In genomic region chr1:42240964-42241755, GRCh38 we compare ENCODE assay signal across 14 cellular contexts.
A peak's percentile ranks its signal among the peaks of the same experiment; 100 is the strongest.
DNase-seq lines count a peak whose midpoint lies in the region; ATAC-seq and TF ChIP-seq lines count a peak whose summit lies in the region.
"Had no signal": no experiment of that assay in that cellular context is flagged by ENCODE, and none has a peak within 500 bp of the region (broad histone marks: within the 10 kb centered on the region; RNA-seq: fewer than 3 reads in every experiment).

No MANE protein-coding gene starts in this region.

- H3K4me1 ChIP-seq in right cardiac atrium (ENCODE audit: control insufficient read depth, insufficient read depth, low read length), result peaks cover 9% of the 10 kb centered on the region

- peaks cover 27% of the 10 kb centered on the region for H3K36me3 Mint-ChIP-seq in glutamatergic neuron (ENCODE audit: unreplicated experiment)

- no peaks in the 10 kb centered on the region for H3K9me3 ChIP-seq in right cardiac atrium (ENCODE audit: control insufficient read depth, low read length)

- 77% methylated on average over 5 of the region's 5 CpGs for WGBS in right cardiac atrium

- H3K27ac Mint-ChIP-seq in glutamatergic neuron (ENCODE audit: unreplicated experiment), result no peak overlapping the region
- H3K27ac Mint-ChIP-seq: type B pancreatic cell had no signal

- H3K27me3 Mint-ChIP-seq in glutamatergic neuron (ENCODE audit: unreplicated experiment), result peaks cover 2% of the 10 kb centered on the region
- H3K27me3 Mint-ChIP-seq: type B pancreatic cell had no signal

- peak in 2 of 3 donors; percentile 13 to 27 for DNase-seq in right cardiac atrium
- no peak for DNase-seq in cardiac septum (ENCODE audit: low spot score)
- DNase-seq in astrocyte of the cerebellum (ENCODE audit: low read depth), result peak; percentile 32
- DNase-seq in islet precursor cell, result peak; percentile 43
- DNase-seq in HPDE6-E6E7 (ENCODE audit: extremely low spot score), result no peak
- DNase-seq in glutamatergic neuron, result no peak
- DNase-seq in hypothalamus (lab: John Stamatoyannopoulos, UW), result no peak
- DNase-seq in NOMO-1 treated with dmso at 0.1 percent for 144 hours (lab: John Stamatoyannopoulos, UW; ENCODE audit: unreplicated experiment), result no peak
- DNase-seq: activated CD4-positive, alpha-beta T cell treated with anti-CD3 and anti-CD28 coated beads, Interleukin-2, amount 50 U/mL, for 48 hours; activated gamma-delta T cell; central memory CD4-positive, alpha-beta T cell; NCI-H2081 had no signal

- in situ Hi-C loops in astrocyte of the cerebellum (cut with HindIII; ENCODE audit: low sequenced_read_pairs), result no loop called here

- ATAC-seq in right cardiac atrium, result peak in 1 of 2 donors; percentile 38

- TF ChIP-seq CTCF in astrocyte of the cerebellum (IDR thresholded peaks at IDR 0.05; ENCODE audit: low read depth, low read length, missing control alignments), result no peak
- TF ChIP-seq CTCF in glutamatergic neuron (IDR thresholded peaks at IDR 0.05; ENCODE audit: partially characterized antibody, unreplicated experiment), result no peak

- H3K9me3 Mint-ChIP-seq in glutamatergic neuron (ENCODE audit: unreplicated experiment), result peaks cover 14% of the 10 kb centered on the region

- no peaks in the 10 kb centered on the region for H3K27me3 ChIP-seq in right cardiac atrium (ENCODE audit: control insufficient read depth, insufficient read depth)

- H3K27ac ChIP-seq in right cardiac atrium (ENCODE audit: low read length), result no peak overlapping the region

- H3K4me1 Mint-ChIP-seq in glutamatergic neuron (ENCODE audit: low read depth, unreplicated experiment), result peaks cover 6% of the 10 kb centered on the region

- intact Hi-C loops in right cardiac atrium (cut with DNase I), result no loop called here
- intact Hi-C loops in cardiac septum (cut with DNase I), result no loop called here

- no peak overlapping the region for H3K4me3 Mint-ChIP-seq in glutamatergic neuron (ENCODE audit: unreplicated experiment)
- H3K4me3 Mint-ChIP-seq: type B pancreatic cell had no signal

- no peak overlapping the region for H3K4me3 ChIP-seq in right cardiac atrium (ENCODE audit: low read length)
- H3K4me3 ChIP-seq in astrocyte of the cerebellum (ENCODE audit: low read depth, low read length), result no peak overlapping the region
- H3K4me3 ChIP-seq: lung had no signal

Comparison
In these comparisons a context has a peak if more than half of its experiments do, and no peak if none do; other contexts are left out.
1. DNase-seq: peak in right cardiac atrium (2 of 3), astrocyte of the cerebellum (single experiment) and islet precursor cell (single experiment); none in cardiac septum (single experiment), HPDE6-E6E7 (single experiment), glutamatergic neuron (single experiment), hypothalamus (0 of 51) and NOMO-1 treated with dmso at 0.1 percent for 144 hours (single experiment).